ENCODE assay signal across 1 cellular context in genomic region chr19:58362272-58362994, GRCh38.
TF ChIP-seq lines count a peak whose summit lies in the region.

ZNF497 (minus strand) TSS chr19:58362751; CDS start chr19:58357635, 5,116 bp downstream.

TF ChIP-seq in WTC11, 78 proteins besides CTCF, POLR2A, EP300 and RAD21 (continued from another document and continues in another):
- no peak for TF ChIP-seq ATF6 (CRISPR knock-in tag; IDR thresholded peaks at IDR 0.05)
- TF ChIP-seq ZBTB43 (CRISPR knock-in tag; IDR thresholded peaks at IDR 0.05), result peak; percentile 46; the same call in 1 of the 2 replicates
- no peak for TF ChIP-seq SMAD4 (CRISPR knock-in tag; IDR thresholded peaks at IDR 0.05)
- TF ChIP-seq SMAD3 (CRISPR knock-in tag; IDR thresholded peaks at IDR 0.05; ENCODE audit: borderline replicate concordance), result no peak
- TF ChIP-seq ZNF317 (CRISPR knock-in tag; IDR thresholded peaks at IDR 0.05; ENCODE audit: borderline replicate concordance, low read depth), result 0 out of 2 replicates have a peak, but pooled peaks have one; percentile 26
- peak; percentile 16 for TF ChIP-seq FOXK1 (CRISPR knock-in tag; IDR thresholded peaks at IDR 0.05)
- TF ChIP-seq CREB1 (CRISPR knock-in tag; IDR thresholded peaks at IDR 0.05), result no peak
- no peak for TF ChIP-seq ZSCAN18 (CRISPR knock-in tag; IDR thresholded peaks at IDR 0.05)
- TF ChIP-seq PRRX2 (CRISPR knock-in tag; IDR thresholded peaks at IDR 0.05), result no peak
- TF ChIP-seq GTF2I (CRISPR knock-in tag; conservative IDR thresholded peaks at IDR 0.05), result no peak
- TF ChIP-seq ZNF281 (CRISPR knock-in tag; IDR thresholded peaks at IDR 0.05), result no peak
- TF ChIP-seq E2F1 (CRISPR knock-in tag; IDR thresholded peaks at IDR 0.05), result no peak; the same call in 1 of the 2 replicates
- TF ChIP-seq ETV6 (CRISPR knock-in tag; IDR thresholded peaks at IDR 0.05), result peak; percentile 32
- no peak for TF ChIP-seq OVOL2 (CRISPR knock-in tag; IDR thresholded peaks at IDR 0.05; ENCODE audit: borderline replicate concordance)
- TF ChIP-seq ZBTB21 (CRISPR knock-in tag; IDR thresholded peaks at IDR 0.05; ENCODE audit: borderline replicate concordance), result 0 out of 2 replicates have a peak, but pooled peaks have one; percentile 52
- no peak for TF ChIP-seq NR1H2 (CRISPR knock-in tag; IDR thresholded peaks at IDR 0.05)
- TF ChIP-seq NFYB (CRISPR knock-in tag; conservative IDR thresholded peaks at IDR 0.05; ENCODE audit: low read depth), result no peak
- no peak for TF ChIP-seq TEAD4 (CRISPR knock-in tag; IDR thresholded peaks at IDR 0.05)
- no peak for TF ChIP-seq NR2C2 (CRISPR knock-in tag; IDR thresholded peaks at IDR 0.05)
- TF ChIP-seq NR3C1 (CRISPR knock-in tag; conservative IDR thresholded peaks at IDR 0.05; ENCODE audit: low read depth), result no peak
- no peak for TF ChIP-seq ZNF425 (CRISPR knock-in tag; conservative IDR thresholded peaks at IDR 0.05)
- TF ChIP-seq PREB (CRISPR knock-in tag; IDR thresholded peaks at IDR 0.05; ENCODE audit: borderline replicate concordance), result no peak
- peak; percentile 52; the same call in 1 of the 2 replicates for TF ChIP-seq E2F5 (CRISPR knock-in tag; IDR thresholded peaks at IDR 0.05)
- TF ChIP-seq AR (CRISPR knock-in tag; IDR thresholded peaks at IDR 0.05), result no peak
- TF ChIP-seq PRDM15 (CRISPR knock-in tag; IDR thresholded peaks at IDR 0.05), result 0 out of 2 replicates have a peak, but pooled peaks have one; percentile 45
- 0 out of 2 replicates have a peak, but pooled peaks have one; percentile 43 for TF ChIP-seq ELF4 (CRISPR knock-in tag; IDR thresholded peaks at IDR 0.05; ENCODE audit: low read depth)
- TF ChIP-seq ZNF396 (CRISPR knock-in tag; IDR thresholded peaks at IDR 0.05; ENCODE audit: borderline replicate concordance), result no peak
- no peak for TF ChIP-seq FOXP1 (CRISPR knock-in tag; IDR thresholded peaks at IDR 0.05; ENCODE audit: borderline replicate concordance)
- no peak for TF ChIP-seq ATF2 (CRISPR knock-in tag; IDR thresholded peaks at IDR 0.05; ENCODE audit: borderline replicate concordance, low read depth)
- TF ChIP-seq CDX4 (CRISPR knock-in tag; IDR thresholded peaks at IDR 0.05; ENCODE audit: borderline replicate concordance), result no peak
